Comparison of ENCODE assay signal across 39 cellular contexts in genomic region chr20:12108842-12109241, GRCh38.
"Had no signal": no experiment of that assay in that cellular context is flagged by ENCODE, and none has a peak within 500 bp of the region (broad histone marks: within the 10 kb centered on the region; RNA-seq: fewer than 3 reads in every experiment).

No MANE protein-coding gene starts in this region.

- H3K4me3 ChIP-seq: adrenal gland, ascending aorta, body of pancreas, breast epithelium, cardiac muscle cell had no signal

- DNase-seq: activated effector memory CD4-positive, alpha-beta T cell treated with anti-CD3 and anti-CD28 coated beads, Interleukin-2, amount 50 U/mL, for 16 hours; activated effector memory CD4-positive, alpha-beta T cell treated with Interleukin-2 at 50 U/mL for 16 hours; activated gamma-delta T cell; activated gamma-delta T cell treated with Interleukin-2 at 50 U/mL for 16 hours; activated naive CD4-positive, alpha-beta T cell; activated naive CD4-positive, alpha-beta T cell treated with anti-CD3 and anti-CD28 coated beads for 36 hours; activated naive CD4-positive, alpha-beta T cell treated with anti-CD3 and anti-CD28 coated beads, Interleukin-2, amount 10 ng/mL, durations not matched to agents 7 days and 5 days; activated naive CD4-positive, alpha-beta T cell treated with anti-CD3 and anti-CD28 coated beads, Interleukin-2, amount 50 U/mL, for 16 hours; activated naive CD4-positive, alpha-beta T cell treated with Interleukin-2 at 50 U/mL for 16 hours; activated naive CD8-positive, alpha-beta T cell treated with anti-CD3 and anti-CD28 coated beads for 36 hours; activated naive CD8-positive, alpha-beta T cell treated with anti-CD3 and anti-CD28 coated beads, Interleukin-2, amount 10 ng/mL, durations not matched to agents 7 days and 5 days; activated naive CD8-positive, alpha-beta T cell treated with anti-CD3 and anti-CD28 coated beads, Interleukin-2, amount 50 U/mL, for 24 hours; activated T-cell treated with anti-CD3 and anti-CD28 coated beads, Interleukin-2, amount 50 U/mL, for 1 hour; activated T-cell treated with anti-CD3 and anti-CD28 coated beads, Interleukin-2, amount 50 U/mL, for 24 hours; activated T-cell treated with anti-CD3 and anti-CD28 coated beads, Interleukin-2, amount 50 U/mL, for 4 hours; activated T-cell treated with anti-CD3 and anti-CD28 coated beads, Interleukin-2, amount 50 U/mL, for 48 hours; activated T-cell treated with anti-CD3 and anti-CD28 coated beads, Interleukin-2, amount 50 U/mL, for 72 hours; adrenal gland; amniotic stem cell; amygdala; anterior cingulate cortex; aorta; body of pancreas; brain microvascular endothelial cell; caudate nucleus; central memory CD4-positive, alpha-beta T cell; cerebellar nuclear complex had no signal

- H3K27ac Mint-ChIP-seq: activated naive CD4-positive, alpha-beta T cell treated with anti-CD3 and anti-CD28 coated beads for 36 hours; activated naive CD4-positive, alpha-beta T cell treated with anti-CD3 and anti-CD28 coated beads, Interleukin-2, amount 10 ng/mL, durations not matched to agents 7 days and 5 days; activated naive CD4-positive, alpha-beta T cell treated with anti-CD3 and anti-CD28 coated beads, Interleukin-2, amount 50 U/mL, for 24 hours; activated naive CD4-positive, alpha-beta T cell treated with anti-CD3 and anti-CD28 coated beads, Interleukin-2, amount 50 U/mL, for 72 hours; activated naive CD8-positive, alpha-beta T cell; activated naive CD8-positive, alpha-beta T cell treated with anti-CD3 and anti-CD28 coated beads for 36 hours; activated naive CD8-positive, alpha-beta T cell treated with anti-CD3 and anti-CD28 coated beads, Interleukin-2, amount 10 ng/mL, durations not matched to agents 7 days and 5 days; activated naive CD8-positive, alpha-beta T cell treated with anti-CD3 and anti-CD28 coated beads, Interleukin-2, amount 50 U/mL, for 24 hours; activated T-cell treated with anti-CD3 and anti-CD28 coated beads, Interleukin-2, amount 50 U/mL, for 24 hours; activated T-cell treated with anti-CD3 and anti-CD28 coated beads, Interleukin-2, amount 50 U/mL, for 72 hours; activated T-helper 17 cell treated with anti-CD3 and anti-CD28 coated beads, Interleukin-2, amount 50 U/mL, for 72 hours; activated T-helper 2 cell treated with anti-CD3 and anti-CD28 coated beads, Interferon-gamma antibody, Interleukin-2, Interleukin-4, amounts not matched to agents 10 μg/mL and 5 μg/mL and 100 μg/mL, durations not matched to agents 14 hours and 24 hours and 36 hours; brain had no signal

- H3K27ac ChIP-seq: adrenal gland, ascending aorta, body of pancreas, brain microvascular endothelial cell, breast epithelium, cardiac muscle cell had no signal

- H3K27me3 ChIP-seq: adrenal gland, ascending aorta, body of pancreas, brain microvascular endothelial cell, breast epithelium, cardiac muscle cell had no signal

- H3K4me1 ChIP-seq: adrenal gland, ascending aorta had no signal

- H3K27me3 Mint-ChIP-seq: activated naive CD4-positive, alpha-beta T cell treated with anti-CD3 and anti-CD28 coated beads, Interleukin-2, amount 10 ng/mL, durations not matched to agents 7 days and 5 days; activated naive CD4-positive, alpha-beta T cell treated with anti-CD3 and anti-CD28 coated beads, Interleukin-2, amount 50 U/mL, for 24 hours; activated naive CD8-positive, alpha-beta T cell; activated naive CD8-positive, alpha-beta T cell treated with anti-CD3 and anti-CD28 coated beads for 36 hours; activated naive CD8-positive, alpha-beta T cell treated with anti-CD3 and anti-CD28 coated beads, Interleukin-2, amount 10 ng/mL, durations not matched to agents 7 days and 5 days; activated naive CD8-positive, alpha-beta T cell treated with anti-CD3 and anti-CD28 coated beads, Interleukin-2, amount 50 U/mL, for 24 hours; activated T-cell treated with anti-CD3 and anti-CD28 coated beads, Interleukin-2, amount 50 U/mL, for 24 hours; activated T-helper 17 cell treated with anti-CD3 and anti-CD28 coated beads, Interleukin-2, amount 50 U/mL, for 72 hours; central memory CD8-positive, alpha-beta T cell had no signal

- H3K4me1 Mint-ChIP-seq: activated naive CD4-positive, alpha-beta T cell treated with anti-CD3 and anti-CD28 coated beads, Interleukin-2, amount 10 ng/mL, durations not matched to agents 7 days and 5 days; activated naive CD4-positive, alpha-beta T cell treated with anti-CD3 and anti-CD28 coated beads, Interleukin-2, amount 50 U/mL, for 24 hours; activated naive CD8-positive, alpha-beta T cell treated with anti-CD3 and anti-CD28 coated beads for 36 hours; activated naive CD8-positive, alpha-beta T cell treated with anti-CD3 and anti-CD28 coated beads, Interleukin-2, amount 10 ng/mL, durations not matched to agents 7 days and 5 days; activated naive CD8-positive, alpha-beta T cell treated with anti-CD3 and anti-CD28 coated beads, Interleukin-2, amount 50 U/mL, for 24 hours; activated T-helper 17 cell treated with anti-CD3 and anti-CD28 coated beads, Interleukin-2, amount 50 U/mL, for 72 hours; central memory CD8-positive, alpha-beta T cell had no signal

- FAIRE-seq: astrocyte, bronchial epithelial cell had no signal

- H3K36me3 Mint-ChIP-seq: activated naive CD4-positive, alpha-beta T cell treated with anti-CD3 and anti-CD28 coated beads, Interleukin-2, amount 10 ng/mL, durations not matched to agents 7 days and 5 days; activated naive CD4-positive, alpha-beta T cell treated with anti-CD3 and anti-CD28 coated beads, Interleukin-2, amount 50 U/mL, for 24 hours; activated naive CD8-positive, alpha-beta T cell; activated naive CD8-positive, alpha-beta T cell treated with anti-CD3 and anti-CD28 coated beads for 36 hours; activated naive CD8-positive, alpha-beta T cell treated with anti-CD3 and anti-CD28 coated beads, Interleukin-2, amount 10 ng/mL, durations not matched to agents 7 days and 5 days; brain had no signal

- H3K4me3 Mint-ChIP-seq: activated naive CD4-positive, alpha-beta T cell treated with anti-CD3 and anti-CD28 coated beads for 36 hours; activated naive CD4-positive, alpha-beta T cell treated with anti-CD3 and anti-CD28 coated beads, Interleukin-2, amount 10 ng/mL, durations not matched to agents 7 days and 5 days; activated naive CD4-positive, alpha-beta T cell treated with anti-CD3 and anti-CD28 coated beads, Interleukin-2, amount 50 U/mL, for 24 hours; activated naive CD8-positive, alpha-beta T cell; activated naive CD8-positive, alpha-beta T cell treated with anti-CD3 and anti-CD28 coated beads for 36 hours; activated naive CD8-positive, alpha-beta T cell treated with anti-CD3 and anti-CD28 coated beads, Interleukin-2, amount 10 ng/mL, durations not matched to agents 7 days and 5 days; activated naive CD8-positive, alpha-beta T cell treated with anti-CD3 and anti-CD28 coated beads, Interleukin-2, amount 50 U/mL, for 24 hours; activated T-cell treated with anti-CD3 and anti-CD28 coated beads, Interleukin-2, amount 50 U/mL, for 24 hours; activated T-cell treated with anti-CD3 and anti-CD28 coated beads, Interleukin-2, amount 50 U/mL, for 4 hours; activated T-cell treated with anti-CD3 and anti-CD28 coated beads, Interleukin-2, amount 50 U/mL, for 72 hours; activated T-helper 17 cell treated with anti-CD3 and anti-CD28 coated beads, Interleukin-2, amount 50 U/mL, for 72 hours; brain; central memory CD8-positive, alpha-beta T cell had no signal

- H3K36me3 ChIP-seq: adrenal gland, ascending aorta, brain microvascular endothelial cell, breast epithelium, cardiac muscle cell had no signal

- ATAC-seq: activated naive CD4-positive, alpha-beta T cell treated with anti-CD3 and anti-CD28 coated beads, Interleukin-2, amount 50 U/mL, for 72 hours; activated naive CD8-positive, alpha-beta T cell treated with anti-CD3 and anti-CD28 coated beads, Interleukin-2, amount 50 U/mL, for 24 hours; activated T-cell treated with anti-CD3 and anti-CD28 coated beads, Interleukin-2, amount 50 U/mL, for 4 hours; activated T-cell treated with anti-CD3 and anti-CD28 coated beads, Interleukin-2, amount 50 U/mL, for 72 hours; activated T-helper 17 cell treated with anti-CD3 and anti-CD28 coated beads, Interleukin-2, amount 50 U/mL, for 72 hours; body of pancreas had no signal
